ENCODE assay signal across 1 cellular context in the genomic region with DNA sequence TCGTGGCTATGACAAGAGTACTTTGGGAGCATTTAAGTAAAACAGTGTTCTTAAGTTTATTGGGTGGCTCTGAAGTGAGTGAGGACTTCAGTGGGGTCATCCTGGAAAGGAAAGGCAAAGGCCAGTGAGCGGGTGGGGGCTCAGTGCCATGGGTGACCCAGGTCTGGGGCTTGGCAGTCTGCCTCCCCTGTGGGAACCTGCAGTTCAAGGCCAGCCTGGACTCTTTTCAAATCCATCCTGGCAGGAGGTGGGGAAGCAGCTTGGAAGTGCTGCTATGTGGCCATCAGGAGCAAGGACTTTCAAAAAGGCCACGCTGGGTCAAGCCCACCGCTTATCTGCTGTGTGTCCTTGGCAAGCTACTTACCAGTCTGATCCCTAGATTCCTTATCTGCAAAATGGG.
TF ChIP-seq lines count a peak whose summit lies in the region.

No MANE protein-coding gene starts in this region.

TF ChIP-seq in H1, 55 proteins besides CTCF, POLR2A, EP300 and RAD21 (continued from another document):
- TF ChIP-seq BCL11A (IDR thresholded peaks at IDR 0.05; ENCODE audit: low read depth in 2 of 2, low read length in 2 of 2) (no peak), CHD1 (IDR thresholded peaks at IDR 0.05; ENCODE audit: low read depth, low read length) (no peak), POU5F1 (IDR thresholded peaks at IDR 0.05; ENCODE audit: low read depth, low read length) (no peak), CTBP2 (IDR thresholded peaks at IDR 0.05; ENCODE audit: borderline replicate concordance, insufficient read depth, insufficient read length, low read length) (no peak), CBX8 (IDR thresholded peaks at IDR 0.05; ENCODE audit: borderline replicate concordance, low read depth, low read length) (no peak), JUND (IDR thresholded peaks at IDR 0.05; ENCODE audit: low read length) (no peak)
